8 cellular contexts compared by ENCODE assay signal in the genomic region with DNA sequence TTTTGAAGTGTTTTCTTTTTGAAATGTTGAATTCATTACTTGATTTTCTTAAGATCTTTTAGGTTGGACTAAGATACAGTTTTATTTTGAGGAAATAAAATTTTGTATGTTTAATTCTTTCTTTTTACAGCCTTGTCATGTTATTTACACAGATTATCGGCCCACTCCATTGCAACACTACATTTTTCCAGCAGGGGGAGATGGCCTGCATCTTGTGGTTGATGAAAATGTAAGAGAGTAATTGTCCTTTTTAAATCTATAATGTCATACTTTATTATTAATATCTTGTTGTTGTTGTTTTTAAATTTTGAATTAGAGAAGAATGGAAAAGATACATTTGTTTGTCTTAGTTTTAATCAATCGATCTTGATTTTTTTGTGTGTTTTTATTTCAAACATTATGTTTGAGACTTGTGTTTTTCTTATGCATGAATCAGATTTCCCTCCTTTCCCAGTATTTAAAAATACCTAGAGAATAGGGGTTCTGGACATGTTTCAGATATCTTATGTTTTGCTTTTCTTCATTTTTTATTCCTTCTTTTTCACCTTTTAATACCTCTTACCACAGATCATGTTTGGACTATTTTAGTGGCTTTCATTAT. TPM values are rescaled to one million over a fixed set of nuclear protein-coding genes. Genes with fewer than 3 reads are reported as not detected.
DNase-seq lines count a peak whose midpoint lies in the region; ATAC-seq and TF ChIP-seq lines count a peak whose summit lies in the region.

No MANE protein-coding gene starts in this region.

- H2AFZ ChIP-seq in neural cell (ENCODE audit: low read depth, low read length), result no peak overlapping the region

- no peaks in the 10 kb centered on the region for H3K27me3 ChIP-seq in neural cell (ENCODE audit: insufficient read depth, low read depth, low read length)

- DNase-seq in SIG-M5 treated with dmso at 0.1 percent for 504 hours (lab: John Stamatoyannopoulos, UW; ENCODE audit: unreplicated experiment), result peak; percentile 24
- DNase-seq in SIG-M5 (lab: John Stamatoyannopoulos, UW), result no peak
- peak; percentile 42 for DNase-seq in NCI-H748 treated with DMSO at 0.1 percent for 48 hours (lab: John Stamatoyannopoulos, UW)
- peak; percentile 48 for DNase-seq in activated T-cell treated with anti-CD3 and anti-CD28 coated beads for 1 hour (ENCODE audit: low read depth)
- DNase-seq in erythroblast (lab: John Stamatoyannopoulos, UW), result peak; percentile 67 to 84
- DNase-seq in stromal cell of bone marrow (ENCODE audit: low read depth), result peak; percentile 52

- TF ChIP-seq EP300 in neural cell (conservative IDR thresholded peaks at IDR 0.05; ENCODE audit: poor library complexity, severe bottlenecking), result no peak

- TF ChIP-seq CTCF in neural cell (IDR thresholded peaks at IDR 0.05; ENCODE audit: poor library complexity, severe bottlenecking), result peak; percentile 76

- H3K9me3 ChIP-seq in neural cell (ENCODE audit: low read length), result no peaks in the 10 kb centered on the region

- no peak overlapping the region for H3K4me3 ChIP-seq in neural cell (ENCODE audit: low read length)

- TF ChIP-seq POLR2A in erythroblast (IDR thresholded peaks at IDR 0.05; ENCODE audit: low read length), result no peak

- H4K20me1 ChIP-seq in neural cell (ENCODE audit: insufficient read depth), result no peaks in the 10 kb centered on the region

- no peak overlapping the region for H3K4me2 ChIP-seq in neural cell (ENCODE audit: low read length)

- no peak overlapping the region for H3K9ac ChIP-seq in neural cell (ENCODE audit: low read length)

- no peaks in the 10 kb centered on the region for H3F3A ChIP-seq in neural cell (ENCODE audit: insufficient read depth, low read length, poor library complexity, severe bottlenecking)

- no peak for ATAC-seq in GM19463 (IDR thresholded peaks at IDR 0.05; ENCODE audit: unreplicated experiment)

- H3K36me3 ChIP-seq in neural cell (ENCODE audit: insufficient read depth, low read length), result peaks cover 13% of the 10 kb centered on the region

- H3K27ac ChIP-seq in neural cell (ENCODE audit: low read length), result no peak overlapping the region

- peak; percentile 67 for TF ChIP-seq RAD21 in neural cell (conservative IDR thresholded peaks at IDR 0.05)

- no peaks in the 10 kb centered on the region for H3K9me2 ChIP-seq in neural cell (ENCODE audit: insufficient read depth, low read length)

- H3K79me2 ChIP-seq in neural cell (replicated peaks; ENCODE audit: insufficient read depth, low read length), result no peaks in the 10 kb centered on the region

TF ChIP-seq in neural cell, 6 proteins besides CTCF, POLR2A, EP300 and RAD21:
- TF ChIP-seq EZH2 (IDR thresholded peaks at IDR 0.05; ENCODE audit: borderline replicate concordance, insufficient read depth, low read length, poor library complexity, severe bottlenecking) (no peak), REST (IDR thresholded peaks at IDR 0.05; ENCODE audit: borderline replicate concordance) (no peak), SMC3 (conservative IDR thresholded peaks at IDR 0.05; ENCODE audit: poor library complexity) (peak; percentile 79)

RNA-seq across cellular contexts. Expression of gene MTREX, which starts 36.7 kb away (rescaled TPM):
- polyA plus RNA-seq in neural cell, result 77.6 and 94.8 TPM in 2 replicates
- polyA minus RNA-seq in neural cell, result 227 and 256 TPM in 2 replicates

RNA-seq across cellular contexts. Expression of gene DHX29, which starts 37.0 kb away (rescaled TPM):
- polyA plus RNA-seq in neural cell, result 36.4 and 48.1 TPM in 2 replicates
- polyA minus RNA-seq in neural cell, result 62.6 and 66.9 TPM in 2 replicates
